ENCODE assay signal across 2 cellular contexts in genomic region chr14:94455928-94456327, GRCh38.
TF ChIP-seq lines count a peak whose summit lies in the region.

No MANE protein-coding gene starts in this region.

TF ChIP-seq in HepG2, 621 proteins besides CTCF, POLR2A, EP300 and RAD21 (continues in another document):
- TF ChIP-seq, protein P1, sequence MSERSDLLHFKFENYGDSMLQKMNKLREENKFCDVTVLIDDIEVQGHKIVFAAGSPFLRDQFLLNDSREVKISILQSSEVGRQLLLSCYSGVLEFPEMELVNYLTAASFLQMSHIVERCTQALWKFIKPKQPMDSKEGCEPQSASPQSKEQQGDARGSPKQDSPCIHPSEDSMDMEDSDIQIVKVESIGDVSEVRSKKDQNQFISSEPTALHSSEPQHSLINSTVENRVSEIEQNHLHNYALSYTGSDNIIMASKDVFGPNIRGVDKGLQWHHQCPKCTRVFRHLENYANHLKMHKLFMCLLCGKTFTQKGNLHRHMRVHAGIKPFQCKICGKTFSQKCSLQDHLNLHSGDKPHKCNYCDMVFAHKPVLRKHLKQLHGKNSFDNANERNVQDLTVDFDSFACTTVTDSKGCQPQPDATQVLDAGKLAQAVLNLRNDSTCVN (CRISPR knock-in tag; IDR thresholded peaks at IDR 0.05; ENCODE audit: borderline replicate concordance): no peak
- TF ChIP-seq, protein P2, sequence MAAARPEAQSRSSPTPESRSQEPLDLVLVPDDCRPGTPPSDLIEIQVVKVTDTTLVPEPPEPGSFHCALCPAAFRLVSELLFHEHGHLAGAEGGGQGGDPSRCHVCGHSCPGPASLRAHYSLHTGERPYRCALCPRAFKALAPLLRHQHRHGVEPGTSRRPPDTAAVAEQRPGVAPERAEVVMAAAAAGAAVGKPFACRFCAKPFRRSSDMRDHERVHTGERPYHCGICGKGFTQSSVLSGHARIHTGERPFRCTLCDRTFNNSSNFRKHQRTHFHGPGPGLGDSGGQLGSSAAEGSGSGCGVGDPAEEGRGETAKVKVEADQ (CRISPR knock-in tag; IDR thresholded peaks at IDR 0.05; ENCODE audit: borderline replicate concordance): no peak
- TF ChIP-seq, protein P3, sequence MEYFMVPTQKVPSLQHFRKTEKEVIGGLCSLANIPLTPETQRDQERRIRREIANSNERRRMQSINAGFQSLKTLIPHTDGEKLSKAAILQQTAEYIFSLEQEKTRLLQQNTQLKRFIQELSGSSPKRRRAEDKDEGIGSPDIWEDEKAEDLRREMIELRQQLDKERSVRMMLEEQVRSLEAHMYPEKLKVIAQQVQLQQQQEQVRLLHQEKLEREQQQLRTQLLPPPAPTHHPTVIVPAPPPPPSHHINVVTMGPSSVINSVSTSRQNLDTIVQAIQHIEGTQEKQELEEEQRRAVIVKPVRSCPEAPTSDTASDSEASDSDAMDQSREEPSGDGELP (IDR thresholded peaks at IDR 0.05; ENCODE audit: borderline replicate concordance, low read depth): no peak
- TF ChIP-seq GTF3A (CRISPR knock-in tag; conservative IDR thresholded peaks at IDR 0.05) (no peak), MEF2D (CRISPR knock-in tag; IDR thresholded peaks at IDR 0.05) (peak; percentile 71; the same call in 1 of the 2 replicates), FOXK1 (CRISPR knock-in tag; IDR thresholded peaks at IDR 0.05; ENCODE audit: borderline replicate concordance, low read depth) (peak; percentile 53; the same call in 1 of the 2 replicates), MZF1 (CRISPR knock-in tag; IDR thresholded peaks at IDR 0.05; ENCODE audit: borderline replicate concordance) (no peak), ZFP36L1 (CRISPR knock-in tag; IDR thresholded peaks at IDR 0.05) (no peak), NR2F1 (CRISPR knock-in tag; IDR thresholded peaks at IDR 0.05) (peak; percentile 87 to 94), RERE (CRISPR knock-in tag; IDR thresholded peaks at IDR 0.05; ENCODE audit: low read depth) (peak; percentile 48; the same call in 1 of the 2 replicates), BHLHE40 (IDR thresholded peaks at IDR 0.05; ENCODE audit: low read length) (no peak), ZNF281 (CRISPR knock-in tag; IDR thresholded peaks at IDR 0.05; ENCODE audit: borderline replicate concordance) (no peak), ZNF225 (CRISPR knock-in tag; IDR thresholded peaks at IDR 0.05) (no peak), ELF3 (CRISPR knock-in tag; IDR thresholded peaks at IDR 0.05) (peak; percentile 53; the same call in 1 of the 2 replicates), MIER3 (CRISPR knock-in tag; IDR thresholded peaks at IDR 0.05; ENCODE audit: borderline replicate concordance) (peak; percentile 64; the same call in 1 of the 2 replicates), SOX5 (CRISPR knock-in tag; IDR thresholded peaks at IDR 0.05; ENCODE audit: borderline replicate concordance) (peak; percentile 82; the same call in 1 of the 2 replicates)

TF ChIP-seq in H1, 55 proteins besides CTCF, POLR2A, EP300 and RAD21:
- TF ChIP-seq POLR2AphosphoS5 (IDR thresholded peaks at IDR 0.05; ENCODE audit: low read depth, low read length) (no peak), EGR1 (IDR thresholded peaks at IDR 0.05; ENCODE audit: borderline replicate concordance, low read depth, low read length) (no peak), NANOG (IDR thresholded peaks at IDR 0.05; ENCODE audit: insufficient read depth, low read depth, low read length, poor library complexity, severe bottlenecking) (no peak), RNF2 (IDR thresholded peaks at IDR 0.05; ENCODE audit: borderline replicate concordance, low read depth, low read length, missing control alignments, poor library complexity, severe bottlenecking) (no peak), RBBP5 (IDR thresholded peaks at IDR 0.05; ENCODE audit: borderline replicate concordance, low read depth, low read length) (no peak), HDAC2 (IDR thresholded peaks at IDR 0.05; ENCODE audit: borderline replicate concordance in 1 of 2, low read depth in 2 of 2, low read length in 2 of 2) (no peak), SP2 (IDR thresholded peaks at IDR 0.05; ENCODE audit: low read length) (no peak)
- TF ChIP-seq, protein P4, sequence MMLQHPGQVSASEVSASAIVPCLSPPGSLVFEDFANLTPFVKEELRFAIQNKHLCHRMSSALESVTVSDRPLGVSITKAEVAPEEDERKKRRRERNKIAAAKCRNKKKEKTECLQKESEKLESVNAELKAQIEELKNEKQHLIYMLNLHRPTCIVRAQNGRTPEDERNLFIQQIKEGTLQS (IDR thresholded peaks at IDR 0.05; ENCODE audit: insufficient read depth, low read depth, low read length): no peak
